ENCODE assay signal across 1 cellular context in genomic region chr3:195686714-195687208, GRCh38.
A peak's percentile ranks its signal among the peaks of the same experiment; 100 is the strongest.
TF ChIP-seq lines count a peak whose summit lies in the region.

No MANE protein-coding gene starts in this region.

TF ChIP-seq in HepG2, 621 proteins besides CTCF, POLR2A, EP300 and RAD21:
- peak; percentile 73 for TF ChIP-seq ZBTB39 (CRISPR knock-in tag; IDR thresholded peaks at IDR 0.05)
